In genomic region chr16:4744758-4745569, GRCh38 we compare ENCODE assay signal across 37 cellular contexts. TPM values are rescaled to one million over a fixed set of nuclear protein-coding genes. Genes with fewer than 3 reads are reported as not detected.
DNase-seq lines count a peak whose midpoint lies in the region; ATAC-seq, FAIRE-seq and TF ChIP-seq lines count a peak whose summit lies in the region.
"Had no signal": no experiment of that assay in that cellular context is flagged by ENCODE, and none has a peak within 500 bp of the region (broad histone marks: within the 10 kb centered on the region; RNA-seq: fewer than 3 reads in every experiment).

No MANE protein-coding gene starts in this region.

- H3K4me3 ChIP-seq in SK-N-SH (ENCODE audit: low read depth in 2 of 2, low read length in 1 of 2) (no peak overlapping the region), H1 (ENCODE audit: extremely low read depth in 1 of 4, insufficient read depth in 2 of 4, low read depth in 3 of 4, low read length in 4 of 4) (no peak overlapping the region), lower leg skin (ENCODE audit: low read depth, poor library complexity, severe bottlenecking) (no peak overlapping the region)
- H3K4me3 ChIP-seq: coronary artery, left ventricle myocardium inferior, MG63, smooth muscle cell, thoracic aorta had no signal

- no peaks in the 10 kb centered on the region for H3K79me1 ChIP-seq in H1 (ENCODE audit: low read depth, low read length)

- H3K4me3 Mint-ChIP-seq in activated CD8-positive, alpha-beta memory T cell treated with anti-CD3 and anti-CD28 coated beads, Interleukin-2, amount 10 ng/mL, durations not matched to agents 7 days and 5 days = no peak overlapping the region
- H3K4me3 Mint-ChIP-seq: CD8-positive, alpha-beta T cell; neural crest cell; stimulated activated naive CD8-positive, alpha-beta T cell treated with anti-CD3 and anti-CD28 coated beads, Interleukin-15, Interleukin-2, amounts not matched to agents 100 ng/mL and 50 ng/mL, for 24 hours had no signal

- H3K4me1 ChIP-seq in SK-N-SH (ENCODE audit: control insufficient read depth in 1 of 2, insufficient read depth in 2 of 2, low read depth in 1 of 2, low read length in 1 of 2) (no peaks in the 10 kb centered on the region; a peak in 1 of 4 replicates), H1 (replicated peaks in 1 of 4; ENCODE audit: control insufficient read depth in 3 of 4, insufficient read depth in 4 of 4, low read length in 3 of 4) (peaks cover 4 to 9% (median 6%) of the 10 kb centered on the region in 4 experiments), foreskin keratinocyte (peaks cover 9% of the 10 kb centered on the region)
- H3K4me1 ChIP-seq: BE2C had no signal

- ATAC-seq in SK-N-SH treated with all-trans-retinoic acid at 6 μM for 48 hours (no peak), foreskin keratinocyte (no peak)
- no peak for ATAC-seq in activated CD8-positive, alpha-beta memory T cell treated with anti-CD3 and anti-CD28 coated beads, Interleukin-2, amount 10 ng/mL, durations not matched to agents 7 days and 5 days
- ATAC-seq: activated CD4-positive, CD25-positive, alpha-beta regulatory T cell treated with anti-CD3 and anti-CD28 coated beads, Interleukin-2, amount 50 U/mL, for 24 hours; CD8-positive, alpha-beta T cell had no signal

- no peaks in the 10 kb centered on the region for H3K79me2 ChIP-seq in SK-N-SH (ENCODE audit: insufficient read depth)
- H3K79me2 ChIP-seq in H1 (ENCODE audit: control insufficient read depth in 1 of 2, insufficient read depth in 2 of 2, low read length in 2 of 2) = no peaks in the 10 kb centered on the region

- no peaks in the 10 kb centered on the region for H4K20me1 ChIP-seq in SK-N-SH (ENCODE audit: insufficient read depth)
- no peaks in the 10 kb centered on the region for H4K20me1 ChIP-seq in H1 (replicated peaks in 1 of 2; ENCODE audit: control insufficient read depth in 1 of 2, insufficient read depth in 2 of 2, low read length in 2 of 2)

- no peak overlapping the region for H3K18ac ChIP-seq in H1 (ENCODE audit: extremely low read depth, low read length)

- H3K23me2 ChIP-seq in H1 (ENCODE audit: low read depth, low read length) = no peaks in the 10 kb centered on the region

- H3K14ac ChIP-seq in H1 (ENCODE audit: insufficient read length) = no peak overlapping the region

- no peak for TF ChIP-seq RAD21 in SK-N-SH (IDR thresholded peaks at IDR 0.05; ENCODE audit: low read length)
- no peak for TF ChIP-seq RAD21 in Ishikawa (IDR thresholded peaks at IDR 0.05; ENCODE audit: low read depth)
- no peak for TF ChIP-seq RAD21 in H1 (IDR thresholded peaks at IDR 0.05 in 1 of 2, conservative IDR thresholded peaks at IDR 0.05 in 1 of 2; ENCODE audit: low read depth in 2 of 2, low read length in 2 of 2)

- TF ChIP-seq CTCF in SK-N-SH (IDR thresholded peaks at IDR 0.05) = no peak
- no peak for TF ChIP-seq CTCF in H1 (IDR thresholded peaks at IDR 0.05; ENCODE audit: control extremely low read depth in 1 of 3, insufficient read depth in 1 of 3, low read depth in 1 of 3, low read length in 3 of 3)
- no peak for TF ChIP-seq CTCF in foreskin keratinocyte (conservative IDR thresholded peaks at IDR 0.05)
- TF ChIP-seq CTCF in lower leg skin (IDR thresholded peaks at IDR 0.05) = no peak

- peak overlapping the region; percentile 97 for H4K8ac ChIP-seq in H1 (ENCODE audit: extremely low read depth, insufficient read depth, low read length)

- no peaks in the 10 kb centered on the region for H3K27me3 ChIP-seq in SK-N-SH (ENCODE audit: insufficient read depth)
- H3K27me3 ChIP-seq in H1 (replicated peaks in 1 of 4; ENCODE audit: control insufficient read depth in 3 of 4, extremely low read depth in 1 of 4, insufficient read depth in 3 of 4, low read length in 3 of 4) = no peaks in the 10 kb centered on the region
- H3K27me3 ChIP-seq in foreskin keratinocyte = no peaks in the 10 kb centered on the region
- H3K27me3 ChIP-seq: BE2C, MG63 had no signal

- peak overlapping the region; percentile 25 for H4K5ac ChIP-seq in H1 (ENCODE audit: insufficient read length, low read depth, low read length)

- H3K23ac ChIP-seq in H1 (ENCODE audit: insufficient read length) = no peak overlapping the region

- no peak overlapping the region for H3K27ac Mint-ChIP-seq in activated CD8-positive, alpha-beta memory T cell treated with anti-CD3 and anti-CD28 coated beads, Interleukin-2, amount 10 ng/mL, durations not matched to agents 7 days and 5 days
- H3K27ac Mint-ChIP-seq: CD8-positive, alpha-beta T cell; stimulated activated naive CD8-positive, alpha-beta T cell treated with anti-CD3 and anti-CD28 coated beads, Interleukin-15, Interleukin-2, amounts not matched to agents 100 ng/mL and 50 ng/mL, for 24 hours had no signal

- no peak overlapping the region for H2AK5ac ChIP-seq in H1 (ENCODE audit: low read depth, low read length)

- H3K9me3 Mint-ChIP-seq in activated CD8-positive, alpha-beta memory T cell treated with anti-CD3 and anti-CD28 coated beads, Interleukin-2, amount 10 ng/mL, durations not matched to agents 7 days and 5 days (ENCODE audit: low read depth) = no peaks in the 10 kb centered on the region
- H3K9me3 Mint-ChIP-seq: CD8-positive, alpha-beta T cell; neural crest cell; stimulated activated naive CD8-positive, alpha-beta T cell treated with anti-CD3 and anti-CD28 coated beads, Interleukin-15, Interleukin-2, amounts not matched to agents 100 ng/mL and 50 ng/mL, for 24 hours had no signal

- no peak overlapping the region for H3K4me2 ChIP-seq in SK-N-SH
- no peak overlapping the region for H3K4me2 ChIP-seq in H1 (ENCODE audit: insufficient read depth in 1 of 2, low read depth in 2 of 2, low read length in 2 of 2)
- H3K4me2 ChIP-seq: smooth muscle cell had no signal

- no peak overlapping the region for H2BK5ac ChIP-seq in H1 (ENCODE audit: low read depth, low read length)

- DNase-seq in SK-N-SH (peak; percentile 41), H1 (ENCODE audit: low read depth in 1 of 2, low spot score in 2 of 2) (no peak), foreskin keratinocyte (no peak), lower leg skin (ENCODE audit: low spot score in 2 of 2) (no peak)
- no peak for DNase-seq in activated CD8-positive, alpha-beta memory T cell treated with anti-CD3 and anti-CD28 coated beads, Interleukin-2, amount 10 ng/mL, durations not matched to agents 7 days and 5 days
- DNase-seq: ACHN; activated CD4-positive, alpha-beta T cell treated with anti-CD3 and anti-CD28 coated beads, Interleukin-2, amount 50 U/mL, for 4 hours; activated T-cell treated with anti-CD3 and anti-CD28 coated beads, Interleukin-2, amount 50 U/mL, for 48 hours; BE2C; caudate nucleus; CD8-positive, alpha-beta T cell; DMS153; effector CD8-positive, alpha-beta T cell; glutamatergic neuron; islet precursor cell; KBM-7; left ventricle myocardium inferior; MG63; NCI-H1105 treated with DMSO at 0.1 percent for 48 hours; NCI-H2029 treated with DMSO at 0.1 percent for 48 hours; NCI-H226; NCI-H774 had no signal

- H2BK12ac ChIP-seq in H1 (ENCODE audit: low read depth, low read length) = no peak overlapping the region

- no peak overlapping the region for H2BK120ac ChIP-seq in H1 (replicated peaks; ENCODE audit: low read depth, low read length)

- 0 out of 2 replicates have a peak overlapping the region, but pooled peaks have one; percentile 61 for H2BK20ac ChIP-seq in H1 (ENCODE audit: low read length)

- WGBS in SK-N-SH (ENCODE audit: low lambda C conversion rate) = 83% methylated on average over 6 of the region's 13 CpGs
- WGBS in H1 (ENCODE audit: extremely low coverage in 1 of 2, insufficient coverage in 1 of 2, insufficient read length in 1 of 2, insufficient replicate concordance in 2 of 2, low coverage in 1 of 2, low lambda C conversion rate in 2 of 2, missing lambda C conversion rate in 1 of 2), 2 experiments = 82% methylated on average over 13 of the region's 13 CpGs; no CpG with 5 or more reads in 1 of the 2 experiments
- WGBS in lower leg skin, 2 donors = 82 to 83% methylated on average over 9 to 13 of the region's 13 CpGs

- CTCF ChIA-PET in SK-N-SH (lab: Yijun Ruan, JAX) = no interaction called here
- CTCF ChIA-PET in H1 (lab: Charles Lee; ENCODE audit: partially characterized antibody) = interaction anchor here (1.0 to 1.2 kb wide), 3 partner anchors 10 to 84 kb away, joined by 3 to 6 read pairs (median 3); partner anchors contain the start of genes ANKS3 and DNAAF8
- CTCF ChIA-PET in activated CD8-positive, alpha-beta memory T cell treated with anti-CD3 and anti-CD28 coated beads, Interleukin-2, amount 10 ng/mL, durations not matched to agents 7 days and 5 days (lab: Charles Lee) = no interaction called here

- FAIRE-seq in H1 (lab: Jason Lieb, UNC) = no peak
- FAIRE-seq: astrocyte, GM12892, urothelium cell line had no signal

- no peaks in the 10 kb centered on the region for H3K27me3 Mint-ChIP-seq in activated CD8-positive, alpha-beta memory T cell treated with anti-CD3 and anti-CD28 coated beads, Interleukin-2, amount 10 ng/mL, durations not matched to agents 7 days and 5 days
- H3K27me3 Mint-ChIP-seq: stimulated activated naive CD8-positive, alpha-beta T cell treated with anti-CD3 and anti-CD28 coated beads, Interleukin-15, Interleukin-2, amounts not matched to agents 100 ng/mL and 50 ng/mL, for 24 hours had no signal

- intact Hi-C loops in lower leg skin (cut with DNase I; ENCODE audit: low total_unique reads) = no loop called here

- H3K4ac ChIP-seq in H1 (replicated peaks; ENCODE audit: insufficient read length, low read depth, low read length) = no peak overlapping the region

- H3K56ac ChIP-seq in H1 (replicated peaks; ENCODE audit: insufficient read length, low read depth, low read length) = no peak overlapping the region

- POLR2A ChIA-PET in SK-N-SH (lab: Yijun Ruan, JAX) (interaction anchor here (1.3 kb wide), 1 partner anchor 11 kb away, joined by 3 read pairs; the partner anchor contains the start of genes ANKS3 and DNAAF8), H1 (lab: Charles Lee; ENCODE audit: partially characterized antibody) (interaction anchor here (0.5 to 3.1 kb wide), 6 partner anchors 9 to 57 kb away, joined by 3 to 12 read pairs (median 4); partner anchors contain the start of genes ANKS3, DNAAF8, NUDT16L1 and SEPTIN12)

- H3K36me3 ChIP-seq in SK-N-SH (replicated peaks in 1 of 2; ENCODE audit: control insufficient read depth in 1 of 2, insufficient read depth in 2 of 2, low read length in 1 of 2) (no peaks in the 10 kb centered on the region), H1 (ENCODE audit: control insufficient read depth in 2 of 4, insufficient read depth in 4 of 4, low read length in 3 of 4) (no peaks in the 10 kb centered on the region)
- H3K36me3 ChIP-seq: BE2C had no signal

- H2AFZ ChIP-seq in SK-N-SH (ENCODE audit: low read depth) = no peak overlapping the region
- no peak overlapping the region for H2AFZ ChIP-seq in H1 (ENCODE audit: low read length)

- peak overlapping the region; percentile 44 for H4K91ac ChIP-seq in H1 (replicated peaks; ENCODE audit: insufficient read length, low read length)

- no peak overlapping the region for H3K9ac ChIP-seq in SK-N-SH
- H3K9ac ChIP-seq in H1 (replicated peaks in 1 of 4; ENCODE audit: extremely low read depth in 1 of 4, low read depth in 3 of 4, low read length in 3 of 4) = no peak overlapping the region

- H3K36me3 Mint-ChIP-seq in activated CD8-positive, alpha-beta memory T cell treated with anti-CD3 and anti-CD28 coated beads, Interleukin-2, amount 10 ng/mL, durations not matched to agents 7 days and 5 days = no peaks in the 10 kb centered on the region
- H3K36me3 Mint-ChIP-seq: CD8-positive, alpha-beta T cell had no signal

- TF ChIP-seq EP300 in SK-N-SH (IDR thresholded peaks at IDR 0.05; ENCODE audit: borderline replicate concordance in 1 of 2, low read depth in 1 of 2, low read length in 1 of 2) = no peak
- TF ChIP-seq EP300 in Ishikawa (IDR thresholded peaks at IDR 0.05; ENCODE audit: borderline replicate concordance) = no peak
- TF ChIP-seq EP300 in H1 (IDR thresholded peaks at IDR 0.05; ENCODE audit: borderline replicate concordance in 1 of 2, low read depth in 2 of 2, low read length in 2 of 2) = no peak

- no peak overlapping the region for H2BK15ac ChIP-seq in H1 (ENCODE audit: low read length)

- no peak for TF ChIP-seq POLR2A in H1 (IDR thresholded peaks at IDR 0.05; ENCODE audit: control extremely low read depth in 1 of 2, low read depth in 2 of 2, low read length in 2 of 2)
- TF ChIP-seq POLR2A in lower leg skin (IDR thresholded peaks at IDR 0.05) = no peak

- H3K9me2 ChIP-seq in SK-N-SH = no peaks in the 10 kb centered on the region

- H3F3A ChIP-seq in SK-N-SH (replicated peaks; ENCODE audit: insufficient read depth) = no peaks in the 10 kb centered on the region

- peaks cover 23% of the 10 kb centered on the region for H3K4me1 Mint-ChIP-seq in activated CD8-positive, alpha-beta memory T cell treated with anti-CD3 and anti-CD28 coated beads, Interleukin-2, amount 10 ng/mL, durations not matched to agents 7 days and 5 days
- H3K4me1 Mint-ChIP-seq: neural crest cell had no signal

- H3K9me3 ChIP-seq in SK-N-SH = no peaks in the 10 kb centered on the region
- H3K9me3 ChIP-seq in H1 (ENCODE audit: insufficient read depth in 2 of 2, low read depth in 1 of 2, low read length in 1 of 2) = no peaks in the 10 kb centered on the region
- H3K9me3 ChIP-seq: BE2C, left ventricle myocardium inferior, MG63, thoracic aorta had no signal

- H3K27ac ChIP-seq in SK-N-SH (ENCODE audit: low read depth in 2 of 2, low read length in 1 of 2) (no peak overlapping the region), H1 (ENCODE audit: low read depth, low read length) (peak overlapping the region; percentile 33; the same call in 1 of the 2 replicates), foreskin keratinocyte (no peak overlapping the region)
- H3K27ac ChIP-seq: coronary artery, left ventricle myocardium inferior, thoracic aorta had no signal

RNA-seq across cellular contexts. Expression of gene DNAAF8, which starts 10.6 kb away (rescaled TPM):
- polyA plus RNA-seq in SK-N-SH (2012; rRNA removed) = 2.4 and 3.1 TPM in 2 replicates
- 1.7 and 2.1 TPM in 2 replicates for polyA plus RNA-seq in SK-N-SH (2012; cell fraction: cytosol; rRNA removed)
- polyA plus RNA-seq in SK-N-SH (2012; cell fraction: nucleus; rRNA removed) = 2.5 and 3.1 TPM in 2 replicates
- 0.17 TPM in 1 of 2 replicates, not detected in the other for total RNA-seq in H1 (2021; fragmentation: NEBNext Ultra II Directional; extraction: Animal tissue kit (Norgen Biotek cat#: 25700))
- polyA plus RNA-seq in H1 (2011; rRNA removed) = 0.39 and 0.58 TPM in 2 replicates
- polyA plus RNA-seq in H1 (2011; cell fraction: cytosol; rRNA removed) = 0.35 TPM
- 0.58 TPM for polyA plus RNA-seq in H1 (2011; cell fraction: nucleus; rRNA removed)
- polyA plus RNA-seq in H1 (2012, experiment 1 of 2) = 0.13 to 0.75 TPM (median 0.35 TPM) in 4 replicates
- 0.25 TPM for polyA plus RNA-seq in H1 (2012, experiment 2 of 2)
- 0.24 TPM for polyA plus RNA-seq in H1 (2013, experiment 1 of 2)
- 0.15 TPM for polyA plus RNA-seq in H1 (2013, experiment 2 of 2)
- 0.28 TPM in 1 of 2 replicates, not detected in the other for polyA minus RNA-seq in H1 (2011; rRNA and poly(A)+ RNA removed)
- polyA minus RNA-seq in H1 (2011; cell fraction: cytosol; rRNA and poly(A)+ RNA removed) = not detected
- 0.50 TPM for polyA minus RNA-seq in H1 (2011; cell fraction: nucleus; rRNA and poly(A)+ RNA removed)
- 0.18 and 0.31 TPM in 2 replicates for total RNA-seq in foreskin keratinocyte
- 0.29 and 0.30 TPM in 2 replicates for polyA plus RNA-seq in foreskin keratinocyte
- total RNA-seq in activated CD8-positive, alpha-beta memory T cell treated with anti-CD3 and anti-CD28 coated beads, Interleukin-2, amount 10 ng/mL, durations not matched to agents 7 days and 5 days = under 1 TPM in 1 of 2 experiments, not detected in 1; 0.30 TPM
- total RNA-seq in lower leg skin = 1 to 10 TPM in 1 of 4 donors, under 1 TPM in 1, not detected in 2; 0.16 to 1.4 TPM
- total RNA-seq: CD8-positive, alpha-beta T cell; epithelial cell of proximal tubule; smooth muscle cell; T-helper 1 cell treated with Interleukin-12 subunit alpha and Interleukin-12 subunit beta and Interleukin-4 antibody, amounts not matched to agents 30 ng/mL and 1 ng/mL, for 36 hours; thoracic aorta had no signal

RNA-seq across cellular contexts. Expression of gene ANKS3, which starts 10.9 kb away (rescaled TPM):
- 42.2 and 43.9 TPM in 2 replicates for polyA plus RNA-seq in SK-N-SH (2012; rRNA removed)
- 15.6 and 21.8 TPM in 2 replicates for polyA plus RNA-seq in SK-N-SH (2012; cell fraction: cytosol; rRNA removed)
- polyA plus RNA-seq in SK-N-SH (2012; cell fraction: nucleus; rRNA removed) = 145 and 161 TPM in 2 replicates
- 23.9 and 27.5 TPM in 2 replicates for total RNA-seq in H1 (2021; fragmentation: NEBNext Ultra II Directional; extraction: Animal tissue kit (Norgen Biotek cat#: 25700))
- 15.5 and 23.9 TPM in 2 replicates for polyA plus RNA-seq in H1 (2011; rRNA removed)
- 25.6 TPM for polyA plus RNA-seq in H1 (2011; cell fraction: cytosol; rRNA removed)
- polyA plus RNA-seq in H1 (2011; cell fraction: nucleus; rRNA removed) = 58.7 TPM
- 14.0 to 22.5 TPM (median 21.4 TPM) in 4 replicates for polyA plus RNA-seq in H1 (2012, experiment 1 of 2)
- polyA plus RNA-seq in H1 (2012, experiment 2 of 2) = 9.9 TPM
- 12.8 TPM for polyA plus RNA-seq in H1 (2013, experiment 1 of 2)
- 10.2 TPM for polyA plus RNA-seq in H1 (2013, experiment 2 of 2)
- 23.7 and 24.2 TPM in 2 replicates for polyA minus RNA-seq in H1 (2011; rRNA and poly(A)+ RNA removed)
- polyA minus RNA-seq in H1 (2011; cell fraction: cytosol; rRNA and poly(A)+ RNA removed) = 13.2 TPM
- 30.4 TPM for polyA minus RNA-seq in H1 (2011; cell fraction: nucleus; rRNA and poly(A)+ RNA removed)
- 9.2 and 10.9 TPM in 2 replicates for total RNA-seq in foreskin keratinocyte
- 7.4 and 8.6 TPM in 2 replicates for polyA plus RNA-seq in foreskin keratinocyte
- 10 to 100 TPM; 16.2 to 17.1 TPM for total RNA-seq in activated CD8-positive, alpha-beta memory T cell treated with anti-CD3 and anti-CD28 coated beads, Interleukin-2, amount 10 ng/mL, durations not matched to agents 7 days and 5 days
- 10 to 100 TPM; 10.4 to 28.8 (median 17.4) TPM for total RNA-seq in lower leg skin

RNA-seq across cellular contexts. Expression of gene ZNF500, which starts 22.0 kb away (rescaled TPM):
- polyA plus RNA-seq in SK-N-SH (2012; rRNA removed) (6.3 and 8.2 TPM in 2 replicates), H1 (2011; rRNA removed) (10.3 and 11.8 TPM in 2 replicates), foreskin keratinocyte (4.2 and 5.5 TPM in 2 replicates)
- polyA plus RNA-seq in SK-N-SH (2012; cell fraction: cytosol; rRNA removed) = 1.7 and 3.7 TPM in 2 replicates
- polyA plus RNA-seq in SK-N-SH (2012; cell fraction: nucleus; rRNA removed) = 28.9 and 36.0 TPM in 2 replicates
- total RNA-seq in H1 (2021; fragmentation: NEBNext Ultra II Directional; extraction: Animal tissue kit (Norgen Biotek cat#: 25700)) = 10.4 and 13.4 TPM in 2 replicates
- polyA plus RNA-seq in H1 (2011; cell fraction: cytosol; rRNA removed) = 9.9 TPM
- 12.8 TPM for polyA plus RNA-seq in H1 (2011; cell fraction: nucleus; rRNA removed)
- polyA plus RNA-seq in H1 (2012, experiment 1 of 2) = 4.6 to 9.2 TPM (median 7.7 TPM) in 4 replicates
- 7.0 TPM for polyA plus RNA-seq in H1 (2012, experiment 2 of 2)
- 5.9 TPM for polyA plus RNA-seq in H1 (2013, experiment 1 of 2)
- polyA plus RNA-seq in H1 (2013, experiment 2 of 2) = 5.5 TPM
- polyA minus RNA-seq in H1 (2011; rRNA and poly(A)+ RNA removed) = 8.3 and 9.7 TPM in 2 replicates
- 8.7 TPM for polyA minus RNA-seq in H1 (2011; cell fraction: cytosol; rRNA and poly(A)+ RNA removed)
- 12.6 TPM for polyA minus RNA-seq in H1 (2011; cell fraction: nucleus; rRNA and poly(A)+ RNA removed)
- total RNA-seq in foreskin keratinocyte (8.5 and 8.8 TPM in 2 replicates), lower leg skin (10 to 100 TPM; 12.6 to 23.3 (median 20.5) TPM)
- total RNA-seq in activated CD8-positive, alpha-beta memory T cell treated with anti-CD3 and anti-CD28 coated beads, Interleukin-2, amount 10 ng/mL, durations not matched to agents 7 days and 5 days = 10 to 100 TPM; 10.4 to 12.2 TPM

RNA-seq across cellular contexts. Expression of gene SEPTIN12, which starts 43.2 kb away (rescaled TPM):
- polyA plus RNA-seq in SK-N-SH (2012; rRNA removed) (0.07 TPM in 1 of 2 replicates, not detected in the other), H1 (2011; rRNA removed) (0.08 and 0.24 TPM in 2 replicates), foreskin keratinocyte (not detected in 2 replicates)
- not detected in 2 replicates for polyA plus RNA-seq in SK-N-SH (2012; cell fraction: cytosol; rRNA removed)
- polyA plus RNA-seq in SK-N-SH (2012; cell fraction: nucleus; rRNA removed) = 0.10 and 0.49 TPM in 2 replicates
- total RNA-seq in H1 (2021; fragmentation: NEBNext Ultra II Directional; extraction: Animal tissue kit (Norgen Biotek cat#: 25700)) = not detected in 2 replicates
- polyA plus RNA-seq in H1 (2011; cell fraction: cytosol; rRNA removed) = 0.27 TPM
- polyA plus RNA-seq in H1 (2011; cell fraction: nucleus; rRNA removed) = 1.8 TPM
- 0.31 TPM in 1 of 4 replicates, not detected in the others for polyA plus RNA-seq in H1 (2012, experiment 1 of 2)
- not detected for polyA plus RNA-seq in H1 (2012, experiment 2 of 2)
- 0.39 TPM for polyA plus RNA-seq in H1 (2013, experiment 1 of 2)
- polyA plus RNA-seq in H1 (2013, experiment 2 of 2) = 0.31 TPM
- not detected in 2 replicates for polyA minus RNA-seq in H1 (2011; rRNA and poly(A)+ RNA removed)
- not detected for polyA minus RNA-seq in H1 (2011; cell fraction: cytosol; rRNA and poly(A)+ RNA removed)
- not detected for polyA minus RNA-seq in H1 (2011; cell fraction: nucleus; rRNA and poly(A)+ RNA removed)
- total RNA-seq in foreskin keratinocyte (not detected in 2 replicates), lower leg skin (not detected)
- total RNA-seq in activated CD8-positive, alpha-beta memory T cell treated with anti-CD3 and anti-CD28 coated beads, Interleukin-2, amount 10 ng/mL, durations not matched to agents 7 days and 5 days = not detected
- total RNA-seq: epithelial cell of proximal tubule; HT-29; left ventricle myocardium inferior; mesenteric fat pad; smooth muscle cell; T-helper 1 cell treated with Interleukin-12 subunit alpha and Interleukin-12 subunit beta and Interleukin-4 antibody, amounts not matched to agents 30 ng/mL and 1 ng/mL, for 36 hours; thoracic aorta had no signal
- polyA plus RNA-seq: smooth muscle cell had no signal

RNA-seq across cellular contexts. Expression of gene SMIM22, which starts 50.2 kb away (rescaled TPM):
- polyA plus RNA-seq in SK-N-SH (2012; rRNA removed) (not detected in 2 replicates), H1 (2011; rRNA removed) (not detected in 2 replicates), foreskin keratinocyte (77.8 and 118 TPM in 2 replicates)
- not detected in 2 replicates for polyA plus RNA-seq in SK-N-SH (2012; cell fraction: cytosol; rRNA removed)
- not detected in 2 replicates for polyA plus RNA-seq in SK-N-SH (2012; cell fraction: nucleus; rRNA removed)
- total RNA-seq in H1 (2021; fragmentation: NEBNext Ultra II Directional; extraction: Animal tissue kit (Norgen Biotek cat#: 25700)) = not detected in 2 replicates
- not detected for polyA plus RNA-seq in H1 (2011; cell fraction: cytosol; rRNA removed)
- polyA plus RNA-seq in H1 (2011; cell fraction: nucleus; rRNA removed) = 0.73 TPM
- 0.84 to 1.9 TPM (median 1.3 TPM) in 3 of 4 replicates, not detected in the other for polyA plus RNA-seq in H1 (2012, experiment 1 of 2)
- polyA plus RNA-seq in H1 (2012, experiment 2 of 2) = 7.6 TPM
- 1.1 TPM for polyA plus RNA-seq in H1 (2013, experiment 1 of 2)
- polyA plus RNA-seq in H1 (2013, experiment 2 of 2) = 0.53 TPM
- not detected in 2 replicates for polyA minus RNA-seq in H1 (2011; rRNA and poly(A)+ RNA removed)
- polyA minus RNA-seq in H1 (2011; cell fraction: cytosol; rRNA and poly(A)+ RNA removed) = not detected
- polyA minus RNA-seq in H1 (2011; cell fraction: nucleus; rRNA and poly(A)+ RNA removed) = not detected
- total RNA-seq in foreskin keratinocyte (47.9 and 80.8 TPM in 2 replicates), lower leg skin (10 to 100 TPM in 1 of 4 donors, 1 to 10 TPM in 2, not detected in 1; 6.6 to 10.6 (median 7.6) TPM)
- total RNA-seq in activated CD8-positive, alpha-beta memory T cell treated with anti-CD3 and anti-CD28 coated beads, Interleukin-2, amount 10 ng/mL, durations not matched to agents 7 days and 5 days = not detected
- total RNA-seq: astrocyte; CD8-positive, alpha-beta T cell; left ventricle myocardium inferior; mesenteric fat pad; neural crest cell; smooth muscle cell; T-helper 1 cell treated with Interleukin-12 subunit alpha and Interleukin-12 subunit beta and Interleukin-4 antibody, amounts not matched to agents 30 ng/mL and 1 ng/mL, for 36 hours; thoracic aorta had no signal

Comparison
In these comparisons a context has a peak if more than half of its experiments do, and no peak if none do; other contexts are left out.
1. Of the 17 proteins assayed by ChIP-seq in both H1 and SK-N-SH: peak only in H1: MAX and USF2; only in SK-N-SH: none; in both: none; in neither: 15.